In genomic region chr12:92675092-92675865, GRCh38 we compare ENCODE assay signal across 24 cellular contexts. TPM values are rescaled to one million over a fixed set of nuclear protein-coding genes. Genes with fewer than 3 reads are reported as not detected.
DNase-seq lines count a peak whose midpoint lies in the region; ATAC-seq, FAIRE-seq and TF ChIP-seq lines count a peak whose summit lies in the region.
"Had no signal": no experiment of that assay in that cellular context is flagged by ENCODE, and none has a peak within 500 bp of the region (broad histone marks: within the 10 kb centered on the region; RNA-seq: fewer than 3 reads in every experiment).

No MANE protein-coding gene starts in this region.

- H3K27ac ChIP-seq in RWPE1 (no peak overlapping the region), esophagus muscularis mucosa (replicated peaks in 1 of 4) (no peak overlapping the region)
- H3K27ac ChIP-seq: tibial nerve had no signal

- WGBS in esophagus muscularis mucosa = 91% methylated on average over 5 of the region's 5 CpGs

- FAIRE-seq in GM18507 (lab: Jason Lieb, UNC) = peak; percentile 12
- FAIRE-seq: astrocyte, TTC549 had no signal

- no peak for TF ChIP-seq CTCF in RWPE1 (conservative IDR thresholded peaks at IDR 0.05; ENCODE audit: low read depth)
- TF ChIP-seq CTCF in esophagus muscularis mucosa (IDR thresholded peaks at IDR 0.05) = no peak

- no peak for TF ChIP-seq POLR2A in esophagus muscularis mucosa (IDR thresholded peaks at IDR 0.05; ENCODE audit: low read depth)

- intact Hi-C loops in esophagus muscularis mucosa (cut with DNase I) = no loop called here

- CTCF ChIA-PET in RWPE1 (lab: Yijun Ruan, JAX) = no interaction called here

- H3K4me1 ChIP-seq in esophagus muscularis mucosa = no peaks in the 10 kb centered on the region
- H3K4me1 ChIP-seq: tibial nerve had no signal

- no peak for TF ChIP-seq EP300 in esophagus muscularis mucosa (IDR thresholded peaks at IDR 0.05)

- H3K9me3 ChIP-seq in esophagus muscularis mucosa = no peaks in the 10 kb centered on the region
- H3K9me3 ChIP-seq: tibial nerve had no signal

- DNase-seq in COLO829 (ENCODE audit: low spot score) (peak; percentile 48), GM18507 (ENCODE audit: extremely low spot score, insufficient read length, low read depth) (no peak), RWPE1 (ENCODE audit: low spot score) (peak; percentile 41), esophagus muscularis mucosa (ENCODE audit: extremely low spot score) (peak; percentile 87), AG08396 (ENCODE audit: low spot score) (no peak), NAMALWA (ENCODE audit: low spot score) (no peak)
- DNase-seq: activated CD4-positive, alpha-beta T cell treated with anti-CD3 and anti-CD28 coated beads, Interleukin-2, amount 10 ng/mL, durations not matched to agents 7 days and 5 days; activated naive CD4-positive, alpha-beta T cell treated with anti-CD3 and anti-CD28 coated beads, Interleukin-2, amount 10 ng/mL, durations not matched to agents 7 days and 5 days; CD4-positive, alpha-beta T cell; effector memory CD4-positive, alpha-beta T cell; GF-D8; glutamatergic neuron; H7; NCI-H1417; NCI-H2107; stimulated activated naive CD8-positive, alpha-beta T cell treated with anti-CD3 and anti-CD28 coated beads, Interleukin-15, Interleukin-2, amounts not matched to agents 100 U/mL and 50 U/mL, for 24 hours had no signal

- no peaks in the 10 kb centered on the region for H3K36me3 ChIP-seq in esophagus muscularis mucosa
- H3K36me3 ChIP-seq: tibial nerve had no signal

- no peak overlapping the region for H3K4me3 ChIP-seq in esophagus muscularis mucosa
- H3K4me3 ChIP-seq: tibial nerve had no signal

- ATAC-seq in HG03457 (IDR thresholded peaks at IDR 0.05; ENCODE audit: unreplicated experiment) = no peak
- ATAC-seq: stimulated activated naive CD8-positive, alpha-beta T cell treated with anti-CD3 and anti-CD28 coated beads, Interleukin-15, Interleukin-2, amounts not matched to agents 100 U/mL and 50 U/mL, for 24 hours had no signal

- no peaks in the 10 kb centered on the region for H3K27me3 ChIP-seq in esophagus muscularis mucosa
- H3K27me3 ChIP-seq: tibial nerve had no signal

- POLR2A ChIA-PET in RWPE1 (lab: Yijun Ruan, JAX; ENCODE audit: low non-redundant PET) = no interaction called here

RNA-seq across cellular contexts. Expression of gene PLEKHG7, which starts 27.5 kb away (rescaled TPM):
- total RNA-seq in esophagus muscularis mucosa = not detected
- total RNA-seq: activated CD4-positive, alpha-beta T cell treated with anti-CD3 and anti-CD28 coated beads, Interleukin-2, amount 10 ng/mL, durations not matched to agents 7 days and 5 days; CD4-positive, alpha-beta T cell; fibroblast of lung; H7; mesothelial cell of epicardium; NCI-H460; posterior vena cava had no signal

Comparison
In these comparisons a context has a peak if more than half of its experiments do, and no peak if none do; other contexts are left out.
1. DNase-seq: peak in COLO829 (single experiment), RWPE1 (single experiment) and esophagus muscularis mucosa (single experiment); none in GM18507 (single experiment), AG08396 (single experiment) and NAMALWA (single experiment).